ENCODE assay signal across 26 cellular contexts in genomic region chr6:76342611-76343160, GRCh38.
"Had no signal": no experiment of that assay in that cellular context is flagged by ENCODE, and none has a peak within 500 bp of the region (broad histone marks: within the 10 kb centered on the region; RNA-seq: fewer than 3 reads in every experiment).

No MANE protein-coding gene starts in this region.

- H3K27ac Mint-ChIP-seq: activated CD4-positive, alpha-beta memory T cell treated with anti-CD3 and anti-CD28 coated beads, Interleukin-2, amount 10 ng/mL, durations not matched to agents 7 days and 5 days; activated CD4-positive, alpha-beta T cell treated with anti-CD3 and anti-CD28 coated beads, Interleukin-2, amount 10 ng/mL, durations not matched to agents 7 days and 5 days; activated naive CD4-positive, alpha-beta T cell treated with anti-CD3 and anti-CD28 coated beads, Interleukin-2, amount 10 ng/mL, durations not matched to agents 7 days and 5 days; activated naive CD8-positive, alpha-beta T cell treated with anti-CD3 and anti-CD28 coated beads, Interleukin-2, amount 10 ng/mL, durations not matched to agents 7 days and 5 days; activated T-cell treated with anti-CD3 and anti-CD28 coated beads, Interleukin-2, amount 50 U/mL, for 24 hours; nephron; T-helper 17 cell; type B pancreatic cell had no signal

- H3K27ac ChIP-seq: ascending aorta, brain microvascular endothelial cell, gastroesophageal sphincter, left lung, pancreas had no signal

- DNase-seq: activated CD4-positive, alpha-beta memory T cell treated with anti-CD3 and anti-CD28 coated beads, Interleukin-2, amount 10 ng/mL, durations not matched to agents 7 days and 5 days; activated CD4-positive, alpha-beta T cell treated with anti-CD3 and anti-CD28 coated beads, Interleukin-2, amount 10 ng/mL, durations not matched to agents 7 days and 5 days; activated CD4-positive, CD25-positive, alpha-beta regulatory T cell treated with anti-CD3 and anti-CD28 coated beads, Interleukin-2, amount 50 U/mL, for 72 hours; activated CD8-positive, alpha-beta memory T cell treated with anti-CD3 and anti-CD28 coated beads, Interleukin-2, amount 50 U/mL, for 48 hours; activated gamma-delta T cell; activated naive CD4-positive, alpha-beta T cell treated with anti-CD3 and anti-CD28 coated beads, Interleukin-2, amount 10 ng/mL, durations not matched to agents 7 days and 5 days; activated naive CD8-positive, alpha-beta T cell treated with anti-CD3 and anti-CD28 coated beads, Interleukin-2, amount 10 ng/mL, durations not matched to agents 7 days and 5 days; activated T-cell treated with anti-CD3 and anti-CD28 coated beads, Interleukin-2, amount 50 U/mL, for 24 hours; brain microvascular endothelial cell; caudate nucleus; kidney glomerular epithelial cell; left lung; mesendoderm; pancreas; right cardiac atrium; stimulated activated CD4-positive, alpha-beta T cell treated with anti-CD3 and anti-CD28 coated beads, Interleukin-2, amount 100 ng/mL, for 48 hours; stimulated activated naive CD8-positive, alpha-beta T cell treated with anti-CD3 and anti-CD28 coated beads, Interleukin-15, Interleukin-2, amounts not matched to agents 100 U/mL and 50 U/mL, for 24 hours; SW 1271; T-helper 17 cell; T1000 had no signal

- H3K4me1 ChIP-seq: ascending aorta, gastroesophageal sphincter, left lung, pancreas had no signal

- H3K36me3 ChIP-seq: ascending aorta, brain microvascular endothelial cell, gastroesophageal sphincter, left lung, pancreas had no signal

- H3K4me3 Mint-ChIP-seq: activated CD4-positive, alpha-beta memory T cell treated with anti-CD3 and anti-CD28 coated beads, Interleukin-2, amount 10 ng/mL, durations not matched to agents 7 days and 5 days; activated CD4-positive, alpha-beta T cell treated with anti-CD3 and anti-CD28 coated beads, Interleukin-2, amount 10 ng/mL, durations not matched to agents 7 days and 5 days; activated naive CD4-positive, alpha-beta T cell treated with anti-CD3 and anti-CD28 coated beads, Interleukin-2, amount 10 ng/mL, durations not matched to agents 7 days and 5 days; activated naive CD8-positive, alpha-beta T cell treated with anti-CD3 and anti-CD28 coated beads, Interleukin-2, amount 10 ng/mL, durations not matched to agents 7 days and 5 days; activated T-cell treated with anti-CD3 and anti-CD28 coated beads, Interleukin-2, amount 50 U/mL, for 24 hours; nephron; T-helper 17 cell; type B pancreatic cell had no signal

- H3K36me3 Mint-ChIP-seq: activated naive CD4-positive, alpha-beta T cell treated with anti-CD3 and anti-CD28 coated beads, Interleukin-2, amount 10 ng/mL, durations not matched to agents 7 days and 5 days; activated naive CD8-positive, alpha-beta T cell treated with anti-CD3 and anti-CD28 coated beads, Interleukin-2, amount 10 ng/mL, durations not matched to agents 7 days and 5 days; type B pancreatic cell had no signal

- H3K27me3 Mint-ChIP-seq: activated CD4-positive, alpha-beta memory T cell treated with anti-CD3 and anti-CD28 coated beads, Interleukin-2, amount 10 ng/mL, durations not matched to agents 7 days and 5 days; activated CD4-positive, alpha-beta T cell treated with anti-CD3 and anti-CD28 coated beads, Interleukin-2, amount 10 ng/mL, durations not matched to agents 7 days and 5 days; activated naive CD4-positive, alpha-beta T cell treated with anti-CD3 and anti-CD28 coated beads, Interleukin-2, amount 10 ng/mL, durations not matched to agents 7 days and 5 days; activated naive CD8-positive, alpha-beta T cell treated with anti-CD3 and anti-CD28 coated beads, Interleukin-2, amount 10 ng/mL, durations not matched to agents 7 days and 5 days; activated T-cell treated with anti-CD3 and anti-CD28 coated beads, Interleukin-2, amount 50 U/mL, for 24 hours; T-helper 17 cell; type B pancreatic cell had no signal

- ATAC-seq: gastroesophageal sphincter; left lung; pancreas; right cardiac atrium; stimulated activated naive CD8-positive, alpha-beta T cell treated with anti-CD3 and anti-CD28 coated beads, Interleukin-15, Interleukin-2, amounts not matched to agents 100 U/mL and 50 U/mL, for 24 hours; T-helper 17 cell had no signal

- H3K9me3 ChIP-seq: ascending aorta, gastroesophageal sphincter, left lung, pancreas had no signal

- H3K4me1 Mint-ChIP-seq: activated CD4-positive, alpha-beta memory T cell treated with anti-CD3 and anti-CD28 coated beads, Interleukin-2, amount 10 ng/mL, durations not matched to agents 7 days and 5 days; activated CD4-positive, alpha-beta T cell treated with anti-CD3 and anti-CD28 coated beads, Interleukin-2, amount 10 ng/mL, durations not matched to agents 7 days and 5 days; activated naive CD4-positive, alpha-beta T cell treated with anti-CD3 and anti-CD28 coated beads, Interleukin-2, amount 10 ng/mL, durations not matched to agents 7 days and 5 days; activated naive CD8-positive, alpha-beta T cell treated with anti-CD3 and anti-CD28 coated beads, Interleukin-2, amount 10 ng/mL, durations not matched to agents 7 days and 5 days; nephron; T-helper 17 cell had no signal

- H3K4me3 ChIP-seq: ascending aorta, gastroesophageal sphincter, left lung, lung, pancreas had no signal

- FAIRE-seq: endothelial cell of umbilical vein, pancreas had no signal

- H3K27me3 ChIP-seq: ascending aorta, brain microvascular endothelial cell, gastroesophageal sphincter, left lung, pancreas had no signal

- H3K9me3 Mint-ChIP-seq: nephron, type B pancreatic cell had no signal
